2 cellular contexts compared by ENCODE assay signal in the genomic region with DNA sequence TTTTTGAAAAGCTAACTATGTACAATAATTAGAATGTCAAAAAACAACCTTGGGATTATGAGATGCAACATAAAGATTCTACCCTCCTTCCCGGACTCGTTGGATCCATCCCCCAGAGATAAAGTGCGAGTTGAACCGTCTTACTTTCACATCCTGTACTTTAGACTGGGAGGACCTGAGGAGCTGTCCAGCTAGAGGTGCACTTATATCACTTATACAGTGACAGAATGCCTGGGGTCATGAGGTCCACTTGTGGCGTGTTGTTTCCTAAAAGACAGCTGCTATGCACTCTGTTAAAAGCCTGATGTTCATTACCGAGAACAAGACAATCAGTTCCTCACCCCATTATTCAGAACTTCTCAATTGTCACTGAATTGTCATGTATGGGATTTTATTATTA.
TF ChIP-seq lines count a peak whose summit lies in the region.

No MANE protein-coding gene starts in this region.

TF ChIP-seq in Ishikawa, 13 proteins besides CTCF, POLR2A, EP300 and RAD21:
- TF ChIP-seq FOXM1 (IDR thresholded peaks at IDR 0.05; ENCODE audit: borderline replicate concordance, low read depth) = no peak
- TF ChIP-seq, protein P1, sequence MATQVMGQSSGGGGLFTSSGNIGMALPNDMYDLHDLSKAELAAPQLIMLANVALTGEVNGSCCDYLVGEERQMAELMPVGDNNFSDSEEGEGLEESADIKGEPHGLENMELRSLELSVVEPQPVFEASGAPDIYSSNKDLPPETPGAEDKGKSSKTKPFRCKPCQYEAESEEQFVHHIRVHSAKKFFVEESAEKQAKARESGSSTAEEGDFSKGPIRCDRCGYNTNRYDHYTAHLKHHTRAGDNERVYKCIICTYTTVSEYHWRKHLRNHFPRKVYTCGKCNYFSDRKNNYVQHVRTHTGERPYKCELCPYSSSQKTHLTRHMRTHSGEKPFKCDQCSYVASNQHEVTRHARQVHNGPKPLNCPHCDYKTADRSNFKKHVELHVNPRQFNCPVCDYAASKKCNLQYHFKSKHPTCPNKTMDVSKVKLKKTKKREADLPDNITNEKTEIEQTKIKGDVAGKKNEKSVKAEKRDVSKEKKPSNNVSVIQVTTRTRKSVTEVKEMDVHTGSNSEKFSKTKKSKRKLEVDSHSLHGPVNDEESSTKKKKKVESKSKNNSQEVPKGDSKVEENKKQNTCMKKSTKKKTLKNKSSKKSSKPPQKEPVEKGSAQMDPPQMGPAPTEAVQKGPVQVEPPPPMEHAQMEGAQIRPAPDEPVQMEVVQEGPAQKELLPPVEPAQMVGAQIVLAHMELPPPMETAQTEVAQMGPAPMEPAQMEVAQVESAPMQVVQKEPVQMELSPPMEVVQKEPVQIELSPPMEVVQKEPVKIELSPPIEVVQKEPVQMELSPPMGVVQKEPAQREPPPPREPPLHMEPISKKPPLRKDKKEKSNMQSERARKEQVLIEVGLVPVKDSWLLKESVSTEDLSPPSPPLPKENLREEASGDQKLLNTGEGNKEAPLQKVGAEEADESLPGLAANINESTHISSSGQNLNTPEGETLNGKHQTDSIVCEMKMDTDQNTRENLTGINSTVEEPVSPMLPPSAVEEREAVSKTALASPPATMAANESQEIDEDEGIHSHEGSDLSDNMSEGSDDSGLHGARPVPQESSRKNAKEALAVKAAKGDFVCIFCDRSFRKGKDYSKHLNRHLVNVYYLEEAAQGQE (IDR thresholded peaks at IDR 0.05; ENCODE audit: low read depth) = peak; percentile 65

TF ChIP-seq in GM12878, 131 proteins besides CTCF, POLR2A, EP300 and RAD21:
- TF ChIP-seq, protein P2, sequence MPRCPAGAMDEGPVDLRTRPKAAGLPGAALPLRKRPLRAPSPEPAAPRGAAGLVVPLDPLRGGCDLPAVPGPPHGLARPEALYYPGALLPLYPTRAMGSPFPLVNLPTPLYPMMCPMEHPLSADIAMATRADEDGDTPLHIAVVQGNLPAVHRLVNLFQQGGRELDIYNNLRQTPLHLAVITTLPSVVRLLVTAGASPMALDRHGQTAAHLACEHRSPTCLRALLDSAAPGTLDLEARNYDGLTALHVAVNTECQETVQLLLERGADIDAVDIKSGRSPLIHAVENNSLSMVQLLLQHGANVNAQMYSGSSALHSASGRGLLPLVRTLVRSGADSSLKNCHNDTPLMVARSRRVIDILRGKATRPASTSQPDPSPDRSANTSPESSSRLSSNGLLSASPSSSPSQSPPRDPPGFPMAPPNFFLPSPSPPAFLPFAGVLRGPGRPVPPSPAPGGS (IDR thresholded peaks at IDR 0.05; ENCODE audit: borderline replicate concordance, insufficient read depth, low read depth, low read length, poor library complexity, severe bottlenecking) = no peak
- TF ChIP-seq ZSCAN29 (IDR thresholded peaks at IDR 0.05) = no peak
- TF ChIP-seq, protein P1 (IDR thresholded peaks at IDR 0.05; ENCODE audit: low read depth, low read length) = peak; percentile 72; the same call in 1 of the 2 replicates
- TF ChIP-seq, protein P3, sequence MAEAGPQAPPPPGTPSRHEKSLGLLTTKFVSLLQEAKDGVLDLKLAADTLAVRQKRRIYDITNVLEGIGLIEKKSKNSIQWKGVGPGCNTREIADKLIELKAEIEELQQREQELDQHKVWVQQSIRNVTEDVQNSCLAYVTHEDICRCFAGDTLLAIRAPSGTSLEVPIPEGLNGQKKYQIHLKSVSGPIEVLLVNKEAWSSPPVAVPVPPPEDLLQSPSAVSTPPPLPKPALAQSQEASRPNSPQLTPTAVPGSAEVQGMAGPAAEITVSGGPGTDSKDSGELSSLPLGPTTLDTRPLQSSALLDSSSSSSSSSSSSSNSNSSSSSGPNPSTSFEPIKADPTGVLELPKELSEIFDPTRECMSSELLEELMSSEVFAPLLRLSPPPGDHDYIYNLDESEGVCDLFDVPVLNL (IDR thresholded peaks at IDR 0.05; ENCODE audit: low read depth, low read length) = no peak
- TF ChIP-seq, protein P4, sequence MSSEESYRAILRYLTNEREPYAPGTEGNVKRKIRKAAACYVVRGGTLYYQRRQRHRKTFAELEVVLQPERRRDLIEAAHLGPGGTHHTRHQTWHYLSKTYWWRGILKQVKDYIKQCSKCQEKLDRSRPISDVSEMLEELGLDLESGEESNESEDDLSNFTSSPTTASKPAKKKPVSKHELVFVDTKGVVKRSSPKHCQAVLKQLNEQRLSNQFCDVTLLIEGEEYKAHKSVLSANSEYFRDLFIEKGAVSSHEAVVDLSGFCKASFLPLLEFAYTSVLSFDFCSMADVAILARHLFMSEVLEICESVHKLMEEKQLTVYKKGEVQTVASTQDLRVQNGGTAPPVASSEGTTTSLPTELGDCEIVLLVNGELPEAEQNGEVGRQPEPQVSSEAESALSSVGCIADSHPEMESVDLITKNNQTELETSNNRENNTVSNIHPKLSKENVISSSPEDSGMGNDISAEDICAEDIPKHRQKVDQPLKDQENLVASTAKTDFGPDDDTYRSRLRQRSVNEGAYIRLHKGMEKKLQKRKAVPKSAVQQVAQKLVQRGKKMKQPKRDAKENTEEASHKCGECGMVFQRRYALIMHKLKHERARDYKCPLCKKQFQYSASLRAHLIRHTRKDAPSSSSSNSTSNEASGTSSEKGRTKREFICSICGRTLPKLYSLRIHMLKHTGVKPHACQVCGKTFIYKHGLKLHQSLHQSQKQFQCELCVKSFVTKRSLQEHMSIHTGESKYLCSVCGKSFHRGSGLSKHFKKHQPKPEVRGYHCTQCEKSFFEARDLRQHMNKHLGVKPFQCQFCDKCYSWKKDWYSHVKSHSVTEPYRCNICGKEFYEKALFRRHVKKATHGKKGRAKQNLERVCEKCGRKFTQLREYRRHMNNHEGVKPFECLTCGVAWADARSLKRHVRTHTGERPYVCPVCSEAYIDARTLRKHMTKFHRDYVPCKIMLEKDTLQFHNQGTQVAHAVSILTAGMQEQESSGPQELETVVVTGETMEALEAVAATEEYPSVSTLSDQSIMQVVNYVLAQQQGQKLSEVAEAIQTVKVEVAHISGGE (CRISPR knock-in tag; IDR thresholded peaks at IDR 0.05) = no peak
- no peak for TF ChIP-seq SIN3A (IDR thresholded peaks at IDR 0.05; ENCODE audit: low read depth, low read length)
- TF ChIP-seq PAX8 (IDR thresholded peaks at IDR 0.05) = no peak
- no peak for TF ChIP-seq LARP7 (IDR thresholded peaks at IDR 0.05)
